In genomic region chr13:95301947-95302386, GRCh38 we compare ENCODE assay signal across 8 cellular contexts. TPM values are rescaled to one million over a fixed set of nuclear protein-coding genes. Genes with fewer than 3 reads are reported as not detected.
DNase-seq lines count a peak whose midpoint lies in the region; ATAC-seq and TF ChIP-seq lines count a peak whose summit lies in the region.

No MANE protein-coding gene starts in this region.

- peak overlapping the region; percentile 52 for H3K4me3 ChIP-seq in mononuclear cell (ENCODE audit: low read length)

- intact Hi-C loops in MCF 10A (cut with micrococcal nuclease), result loop anchor here (1.0 to 2.0 kb wide), 3 partner anchors 78 to 235 kb away; no protein-coding TSS in a partner anchor

- H3K9me3 Mint-ChIP-seq in MCF 10A (ENCODE audit: unreplicated experiment), result no peaks in the 10 kb centered on the region

- BruUV-seq in MCF 10A (replicated peaks; lab: Mats Ljungman, UMichigan), result no TSS peak

- H3K27me3 ChIP-seq in mononuclear cell (ENCODE audit: insufficient read depth, low read length), result peaks cover 11% of the 10 kb centered on the region

- H3K4me1 Mint-ChIP-seq in MCF 10A (ENCODE audit: insufficient read depth, unreplicated experiment), result peaks cover 10% of the 10 kb centered on the region

- CTCF ChIA-PET in MCF 10A (lab: Yijun Ruan, JAX), result interaction anchor here (0.6 to 7.6 kb wide), 7 partner anchors 13 to 532 kb away, joined by 3 to 153 read pairs (median 4); no protein-coding TSS in a partner anchor

- no peak overlapping the region for H3K27ac Mint-ChIP-seq in MCF 10A (ENCODE audit: low read depth, unreplicated experiment)

- peak; percentile 52 to 69 for DNase-seq in NCI-H1930 (lab: John Stamatoyannopoulos, UW)
- no peak for DNase-seq in MCF 10A (ENCODE audit: unreplicated experiment)
- no peak for DNase-seq in NCI-H146 treated with DMSO at 0.1 percent for 48 hours (lab: John Stamatoyannopoulos, UW; ENCODE audit: unreplicated experiment)
- no peak for DNase-seq in amygdala (lab: John Stamatoyannopoulos, UW)

- H3K9me3 ChIP-seq in mononuclear cell (ENCODE audit: low read depth, low read length), result no peaks in the 10 kb centered on the region

- H3K4me3 Mint-ChIP-seq in MCF 10A (ENCODE audit: unreplicated experiment), result peak overlapping the region; percentile 75

- peaks cover 15% of the 10 kb centered on the region for H3K4me1 ChIP-seq in mononuclear cell (ENCODE audit: insufficient read depth, low read length)

- H3K27me3 Mint-ChIP-seq in MCF 10A (ENCODE audit: insufficient read depth, unreplicated experiment), result no peaks in the 10 kb centered on the region

- ATAC-seq in GM18873 (IDR thresholded peaks at IDR 0.05; ENCODE audit: low FRiP score, unreplicated experiment) (peak; percentile 2), GM21381 (IDR thresholded peaks at IDR 0.05; ENCODE audit: unreplicated experiment) (no peak), HG02678 (IDR thresholded peaks at IDR 0.05; ENCODE audit: unreplicated experiment) (no peak)

- TF ChIP-seq CTCF in MCF 10A (IDR thresholded peaks at IDR 0.05; ENCODE audit: unreplicated experiment), result no peak

- H3K36me3 Mint-ChIP-seq in MCF 10A (ENCODE audit: insufficient read depth, unreplicated experiment), result no peaks in the 10 kb centered on the region

- POLR2A ChIA-PET in MCF 10A (lab: Yijun Ruan, JAX), result interaction anchor here (0.8 to 1.1 kb wide), 4 partner anchors 9 to 375 kb away, joined by 3 to 8 read pairs (median 5); partner anchors contain the start of gene DNAJC3

RNA-seq across cellular contexts. Expression of gene ABCC4, which starts 0.7 kb away (rescaled TPM):
- total RNA-seq in MCF 10A (2022), result 13.8 and 13.9 TPM in 2 replicates
- total RNA-seq in mononuclear cell, result 11.8 TPM

Comparison
In these comparisons a context has a peak if more than half of its experiments do, and no peak if none do; other contexts are left out.
1. DNase-seq: peak in NCI-H1930 (2 of 2); none in MCF 10A (single experiment), NCI-H146 treated with DMSO at 0.1 percent for 48 hours (single experiment) and amygdala (0 of 56).